In genomic region chr16:87636050-87636684, GRCh38 we compare ENCODE assay signal across 8 cellular contexts. TPM values are rescaled to one million over a fixed set of nuclear protein-coding genes. Genes with fewer than 3 reads are reported as not detected.
DNase-seq lines count a peak whose midpoint lies in the region; ATAC-seq and TF ChIP-seq lines count a peak whose summit lies in the region.

No MANE protein-coding gene starts in this region.

- H3K27ac ChIP-seq in left ventricle myocardium inferior (replicated peaks) = no peak overlapping the region

- H3K4me1 Mint-ChIP-seq in T-helper 1 cell treated with Interleukin-12 subunit alpha and Interleukin-12 subunit beta and Interleukin-4 antibody, amounts not matched to agents 30 μg/mL and 1 μg/mL, for 36 hours (ENCODE audit: low read depth) = peaks cover 3% of the 10 kb centered on the region
- H3K4me1 Mint-ChIP-seq in activated naive CD8-positive, alpha-beta T cell treated with anti-CD3 and anti-CD28 coated beads, Interleukin-2, amount 50 U/mL, for 24 hours = peaks cover 8% of the 10 kb centered on the region

- DNase-seq in GM12865 (ENCODE audit: low read depth) = peak; percentile 65
- DNase-seq in NCI-H1417 (lab: John Stamatoyannopoulos, UW) = peak; percentile 30 to 86 (median 76)
- DNase-seq in activated naive CD8-positive, alpha-beta T cell treated with anti-CD3 and anti-CD28 coated beads, Interleukin-2, amount 50 U/mL, for 24 hours = peak; percentile 88
- peak; percentile 84 for DNase-seq in left ventricle myocardium inferior
- peak; percentile 90 for DNase-seq in sciatic nerve (ENCODE audit: low spot score)

- H3K9me3 ChIP-seq in left ventricle myocardium inferior (replicated peaks) = peaks cover 3% of the 10 kb centered on the region

- TF ChIP-seq CTCF in GM12865 (IDR thresholded peaks at IDR 0.05; ENCODE audit: insufficient read depth, low read depth, low read length, missing control alignments) = peak; percentile 44
- peak; percentile 79 for TF ChIP-seq CTCF in left ventricle myocardium inferior (IDR thresholded peaks at IDR 0.05; ENCODE audit: borderline replicate concordance)

- no peaks in the 10 kb centered on the region for H3K36me3 ChIP-seq in left ventricle myocardium inferior

- H3K4me1 ChIP-seq in left ventricle myocardium inferior = peaks cover 15% of the 10 kb centered on the region

- peak overlapping the region; percentile 31 for H3K4me3 Mint-ChIP-seq in T-helper 1 cell treated with Interleukin-12 subunit alpha and Interleukin-12 subunit beta and Interleukin-4 antibody, amounts not matched to agents 30 μg/mL and 1 μg/mL, for 36 hours
- H3K4me3 Mint-ChIP-seq in activated naive CD8-positive, alpha-beta T cell treated with anti-CD3 and anti-CD28 coated beads, Interleukin-2, amount 50 U/mL, for 24 hours = peak overlapping the region; percentile 68

- H3K4me3 ChIP-seq in GM12865 (ENCODE audit: low read depth, low read length) (no peak overlapping the region), left ventricle myocardium inferior (peak overlapping the region; percentile 54)

- H3K9me3 Mint-ChIP-seq in T-helper 1 cell treated with Interleukin-12 subunit alpha and Interleukin-12 subunit beta and Interleukin-4 antibody, amounts not matched to agents 30 μg/mL and 1 μg/mL, for 36 hours = no peaks in the 10 kb centered on the region
- peaks cover under 1% of the 10 kb centered on the region for H3K9me3 Mint-ChIP-seq in activated naive CD8-positive, alpha-beta T cell treated with anti-CD3 and anti-CD28 coated beads, Interleukin-2, amount 50 U/mL, for 24 hours

- no peaks in the 10 kb centered on the region for H3K36me3 Mint-ChIP-seq in T-helper 1 cell treated with Interleukin-12 subunit alpha and Interleukin-12 subunit beta and Interleukin-4 antibody, amounts not matched to agents 30 μg/mL and 1 μg/mL, for 36 hours (ENCODE audit: low read depth)
- no peaks in the 10 kb centered on the region for H3K36me3 Mint-ChIP-seq in activated naive CD8-positive, alpha-beta T cell treated with anti-CD3 and anti-CD28 coated beads, Interleukin-2, amount 50 U/mL, for 24 hours (ENCODE audit: low read depth)

- no peaks in the 10 kb centered on the region for H3K27me3 Mint-ChIP-seq in T-helper 1 cell treated with Interleukin-12 subunit alpha and Interleukin-12 subunit beta and Interleukin-4 antibody, amounts not matched to agents 30 μg/mL and 1 μg/mL, for 36 hours (ENCODE audit: low read depth)
- peaks cover 17% of the 10 kb centered on the region for H3K27me3 Mint-ChIP-seq in activated naive CD8-positive, alpha-beta T cell treated with anti-CD3 and anti-CD28 coated beads, Interleukin-2, amount 50 U/mL, for 24 hours

- H3K27me3 ChIP-seq in left ventricle myocardium inferior (ENCODE audit: low read depth) = peaks cover 68% of the 10 kb centered on the region

- peak; percentile 95 for ATAC-seq in activated naive CD8-positive, alpha-beta T cell treated with anti-CD3 and anti-CD28 coated beads, Interleukin-2, amount 50 U/mL, for 24 hours
- ATAC-seq in sciatic nerve (peak; percentile 97), GM21825 (IDR thresholded peaks at IDR 0.05; ENCODE audit: unreplicated experiment) (no peak), HG02588 (IDR thresholded peaks at IDR 0.05; ENCODE audit: unreplicated experiment) (no peak)

- intact Hi-C loops in left ventricle myocardium inferior (cut with micrococcal nuclease) = loop anchor here (10.0 kb wide), 1 partner anchor 211 kb away; no protein-coding TSS in a partner anchor
- intact Hi-C loops in sciatic nerve (cut with DNase I) = loop anchor here (10.0 kb wide), 1 partner anchor 241 kb away; the partner anchor contains the start of gene MAP1LC3B

- H3K27ac Mint-ChIP-seq in T-helper 1 cell treated with Interleukin-12 subunit alpha and Interleukin-12 subunit beta and Interleukin-4 antibody, amounts not matched to agents 30 μg/mL and 1 μg/mL, for 36 hours = no peak overlapping the region
- H3K27ac Mint-ChIP-seq in activated naive CD8-positive, alpha-beta T cell treated with anti-CD3 and anti-CD28 coated beads, Interleukin-2, amount 50 U/mL, for 24 hours = no peak overlapping the region

RNA-seq across cellular contexts. Expression of gene JPH3, which starts 33.9 kb away (rescaled TPM):
- 0.14 TPM for total RNA-seq in left ventricle myocardium inferior
- 0.22 TPM for total RNA-seq in sciatic nerve

Comparison
In these comparisons a context has a peak if more than half of its experiments do, and no peak if none do; other contexts are left out.
1. ATAC-seq: peak in activated naive CD8-positive, alpha-beta T cell treated with anti-CD3 and anti-CD28 coated beads, Interleukin-2, amount 50 U/mL, for 24 hours (single experiment) and sciatic nerve (single experiment); none in GM21825 (single experiment) and HG02588 (single experiment).
2. Peak in every context shown above with its lines, with median percentiles within 50 percentile points of each other: DNase-seq.